ENCODE assay signal across 9 cellular contexts in genomic region chr1:13730301-13730700, GRCh38. TPM values are rescaled to one million over a fixed set of nuclear protein-coding genes. Genes with fewer than 3 reads are reported as not detected.
DNase-seq lines count a peak whose midpoint lies in the region; ATAC-seq and TF ChIP-seq lines count a peak whose summit lies in the region.
"Had no signal": no experiment of that assay in that cellular context is flagged by ENCODE, and none has a peak within 500 bp of the region (broad histone marks: within the 10 kb centered on the region; RNA-seq: fewer than 3 reads in every experiment).

No MANE protein-coding gene starts in this region.

- intact Hi-C loops in spleen (cut with DNase I; ENCODE audit: low total_unique reads) = no loop called here

- peaks cover 0 to 5% (median 0%) of the 10 kb centered on the region in 6 donors for H3K36me3 ChIP-seq in spleen

- no peaks in the 10 kb centered on the region for H3K9me3 ChIP-seq in spleen

- DNase-seq in activated naive CD8-positive, alpha-beta T cell treated with anti-CD3 and anti-CD28 coated beads for 36 hours = no peak
- DNase-seq in spleen = no peak
- DNase-seq in SIG-M5 (lab: John Stamatoyannopoulos, UW) = no peak
- no peak for DNase-seq in globus pallidus (ENCODE audit: low spot score)
- no peak for DNase-seq in GM10266 (ENCODE audit: extremely low spot score)
- DNase-seq in DMS153 treated with DMSO at 0.1 percent for 48 hours (lab: John Stamatoyannopoulos, UW; ENCODE audit: unreplicated experiment) = no peak
- DNase-seq: NCI-H82 had no signal

- no peaks in the 10 kb centered on the region for H3K27me3 Mint-ChIP-seq in activated naive CD8-positive, alpha-beta T cell treated with anti-CD3 and anti-CD28 coated beads for 36 hours

- no peaks in the 10 kb centered on the region for H3K27me3 ChIP-seq in spleen (replicated peaks in 1 of 7)

- peaks cover 31% of the 10 kb centered on the region for H3K36me3 Mint-ChIP-seq in activated naive CD8-positive, alpha-beta T cell treated with anti-CD3 and anti-CD28 coated beads for 36 hours

- H3K4me1 ChIP-seq in spleen = peaks cover 7 to 99% (median 70%) of the 10 kb centered on the region in 6 donors

- 27 to 33% (median 33%) methylated on average over 1 of the region's 1 CpG for WGBS in spleen, 5 donors

- H3K27ac ChIP-seq in spleen = peak overlapping the region; percentile 58 to 96 (median 88)

- H3K4me3 Mint-ChIP-seq in activated naive CD8-positive, alpha-beta T cell treated with anti-CD3 and anti-CD28 coated beads for 36 hours = peak overlapping the region; percentile 88

- ATAC-seq in GM18909 (IDR thresholded peaks at IDR 0.05; ENCODE audit: poor library complexity, unreplicated experiment) = peak; percentile 9
- ATAC-seq in HG03097 (IDR thresholded peaks at IDR 0.05; ENCODE audit: low FRiP score, unreplicated experiment) = peak; percentile 4

- H3K4me1 Mint-ChIP-seq in activated naive CD8-positive, alpha-beta T cell treated with anti-CD3 and anti-CD28 coated beads for 36 hours = peaks cover 74% of the 10 kb centered on the region

- peak overlapping the region; percentile 99 for H3K27ac Mint-ChIP-seq in activated naive CD8-positive, alpha-beta T cell treated with anti-CD3 and anti-CD28 coated beads for 36 hours

- H3K4me3 ChIP-seq in spleen = peak overlapping the region in 4 of 8 donors; percentile 9 to 53 (median 20)

- no peak for TF ChIP-seq POLR2A in spleen (IDR thresholded peaks at IDR 0.05)

- no peaks in the 10 kb centered on the region for H3K9me3 Mint-ChIP-seq in activated naive CD8-positive, alpha-beta T cell treated with anti-CD3 and anti-CD28 coated beads for 36 hours

- TF ChIP-seq CTCF in spleen (IDR thresholded peaks at IDR 0.05 in 8 of 11, conservative IDR thresholded peaks at IDR 0.05 in 3 of 11) = no peak
- TF ChIP-seq CTCF in GM10266 (IDR thresholded peaks at IDR 0.05; ENCODE audit: control insufficient read depth, insufficient read depth, low read depth, missing control alignments) = no peak

RNA-seq across cellular contexts. Expression of gene PRDM2, which starts 30.3 kb away (rescaled TPM):
- 10 to 100 TPM; 47.3 to 57.5 TPM for total RNA-seq in activated naive CD8-positive, alpha-beta T cell treated with anti-CD3 and anti-CD28 coated beads for 36 hours
- 10 to 100 TPM; 54.7 to 75.7 (median 63.4) TPM for total RNA-seq in spleen
- 10 to 100 TPM; 12.0 to 17.5 (median 15.5) TPM for polyA plus RNA-seq in spleen
